Comparison of ENCODE assay signal across 14 cellular contexts in genomic region chr1:97192872-97193572, GRCh38.
DNase-seq lines count a peak whose midpoint lies in the region; ATAC-seq, FAIRE-seq and TF ChIP-seq lines count a peak whose summit lies in the region.
"Had no signal": no experiment of that assay in that cellular context is flagged by ENCODE, and none has a peak within 500 bp of the region (broad histone marks: within the 10 kb centered on the region; RNA-seq: fewer than 3 reads in every experiment).

No MANE protein-coding gene starts in this region.

- peaks cover 25% of the 10 kb centered on the region for H3K4me1 ChIP-seq in mammary epithelial cell (ENCODE audit: insufficient read depth, low read length)

- no peak overlapping the region for H3K4me3 Mint-ChIP-seq in immature natural killer cell
- H3K4me3 Mint-ChIP-seq: activated naive CD4-positive, alpha-beta T cell treated with anti-CD3 and anti-CD28 coated beads, Interleukin-2, amount 10 ng/mL, durations not matched to agents 7 days and 5 days; CD8-positive, alpha-beta memory T cell; nephron progenitor cell had no signal

- no peaks in the 10 kb centered on the region for H4K20me1 ChIP-seq in mammary epithelial cell (ENCODE audit: insufficient read depth, low read length)

- peak; percentile 84 for FAIRE-seq in HTR-8/SVneo (lab: Jason Lieb, UNC)
- FAIRE-seq: K562 had no signal

- H3K9me3 Mint-ChIP-seq in immature natural killer cell: no peaks in the 10 kb centered on the region
- H3K9me3 Mint-ChIP-seq: activated naive CD4-positive, alpha-beta T cell treated with anti-CD3 and anti-CD28 coated beads, Interleukin-2, amount 10 ng/mL, durations not matched to agents 7 days and 5 days; CD8-positive, alpha-beta memory T cell; nephron progenitor cell had no signal

- peak; percentile 76 for DNase-seq in AG08395 (ENCODE audit: low spot score)
- peak; percentile 53 for DNase-seq in HTR-8/SVneo (ENCODE audit: insufficient read length, low spot score)
- DNase-seq in mammary epithelial cell: peak; percentile 92
- peak; percentile 44 to 96 for DNase-seq in lung microvascular endothelial cell (ENCODE audit: low read depth in 2 of 2)
- no peak for DNase-seq in foreskin melanocyte
- DNase-seq in immature natural killer cell: no peak
- DNase-seq in NCI-H82 treated with DMSO at 0.1 percent for 48 hours (lab: John Stamatoyannopoulos, UW; ENCODE audit: unreplicated experiment): no peak
- DNase-seq: activated naive CD4-positive, alpha-beta T cell treated with anti-CD3 and anti-CD28 coated beads, Interleukin-2, amount 10 ng/mL, durations not matched to agents 7 days and 5 days; CD8-positive, alpha-beta memory T cell; NCI-H774; nephron progenitor cell had no signal

- in situ Hi-C loops in mammary epithelial cell (cut with MboI; ENCODE audit: low sequenced_read_pairs in 2 of 2): no loop called here

- no peaks in the 10 kb centered on the region for H3K27me3 ChIP-seq in mammary epithelial cell (ENCODE audit: insufficient read depth, low read length)

- CTCF ChIA-PET in mammary epithelial cell (lab: Charles Lee; ENCODE audit: low non-redundant PET): no interaction called here

- no TSS peak for BruUV-seq in mammary epithelial cell (replicated peaks; lab: Mats Ljungman, UMichigan)

- H3K27ac ChIP-seq in mammary epithelial cell (ENCODE audit: insufficient read depth, low read depth, low read length): peak overlapping the region; percentile 70
- H3K27ac ChIP-seq: VCaP had no signal

- peak overlapping the region; percentile 29 for H2AFZ ChIP-seq in mammary epithelial cell (ENCODE audit: low read depth, low read length)

- peaks cover 0 to 2% (median 0%) of the 10 kb centered on the region in 3 donors for H3K27me3 Mint-ChIP-seq in immature natural killer cell (ENCODE audit: low read depth in 3 of 3)
- H3K27me3 Mint-ChIP-seq: activated naive CD4-positive, alpha-beta T cell treated with anti-CD3 and anti-CD28 coated beads, Interleukin-2, amount 10 ng/mL, durations not matched to agents 7 days and 5 days; CD8-positive, alpha-beta memory T cell had no signal

- peak overlapping the region in 1 of 6 donors; percentile 8 for H3K27ac Mint-ChIP-seq in immature natural killer cell
- H3K27ac Mint-ChIP-seq: activated naive CD4-positive, alpha-beta T cell treated with anti-CD3 and anti-CD28 coated beads, Interleukin-2, amount 10 ng/mL, durations not matched to agents 7 days and 5 days; nephron progenitor cell had no signal

- peak; percentile 11 to 33 for TF ChIP-seq CTCF in mammary epithelial cell (conservative IDR thresholded peaks at IDR 0.05 in 1 of 2, IDR thresholded peaks at IDR 0.05 in 1 of 2; ENCODE audit: extremely low read depth in 1 of 2, insufficient read depth in 1 of 2, low read depth in 1 of 2, low read length in 2 of 2)

- intact Hi-C loops in mammary epithelial cell (cut with micrococcal nuclease): no loop called here

- peak overlapping the region in 1 of 3 experiments; percentile 5 for H3K4me3 ChIP-seq in mammary epithelial cell (replicated peaks in 1 of 3; ENCODE audit: insufficient read depth in 1 of 3, low read depth in 2 of 3, low read length in 3 of 3)
- H3K4me3 ChIP-seq: K562 had no signal

- ATAC-seq in HG03521 (IDR thresholded peaks at IDR 0.05; ENCODE audit: unreplicated experiment): no peak
- ATAC-seq: K562 had no signal

- 52% methylated on average over 4 of the region's 4 CpGs for WGBS in mammary epithelial cell (ENCODE audit: low coverage, missing lambda C conversion rate)

- no peak overlapping the region for H3K9ac ChIP-seq in mammary epithelial cell (ENCODE audit: insufficient read depth, low read length)

- H3K79me2 ChIP-seq in mammary epithelial cell (ENCODE audit: insufficient read depth, low read length): no peaks in the 10 kb centered on the region

- H3K36me3 ChIP-seq in mammary epithelial cell (ENCODE audit: insufficient read depth, low read length): no peaks in the 10 kb centered on the region

- no peaks in the 10 kb centered on the region for H3K9me3 ChIP-seq in mammary epithelial cell (replicated peaks; ENCODE audit: insufficient read depth, low read length)

- H3K36me3 Mint-ChIP-seq in immature natural killer cell: peaks cover 27 to 44% (median 39%) of the 10 kb centered on the region in 3 donors

- dilution Hi-C loops in mammary epithelial cell (cut with HindIII; ENCODE audit: low sequenced_read_pairs): no loop called here

- H3K4me1 Mint-ChIP-seq in immature natural killer cell: no peaks in the 10 kb centered on the region
- H3K4me1 Mint-ChIP-seq: activated naive CD4-positive, alpha-beta T cell treated with anti-CD3 and anti-CD28 coated beads, Interleukin-2, amount 10 ng/mL, durations not matched to agents 7 days and 5 days; CD8-positive, alpha-beta memory T cell; nephron progenitor cell had no signal

- peak overlapping the region; percentile 65 for H3K4me2 ChIP-seq in mammary epithelial cell (ENCODE audit: insufficient read depth, low read depth, low read length)

Comparison
In these comparisons a context has a peak if more than half of its experiments do, and no peak if none do; other contexts are left out.
1. DNase-seq: peak in AG08395 (single experiment), HTR-8/SVneo (single experiment), mammary epithelial cell (single experiment) and lung microvascular endothelial cell (2 of 2); none in foreskin melanocyte (single experiment), immature natural killer cell (0 of 3) and NCI-H82 treated with DMSO at 0.1 percent for 48 hours (single experiment).